Comparison of ENCODE assay signal across 13 cellular contexts in genomic region chr10:4650109-4650508, GRCh38.
A peak's percentile ranks its signal among the peaks of the same experiment; 100 is the strongest.
DNase-seq lines count a peak whose midpoint lies in the region; ATAC-seq and TF ChIP-seq lines count a peak whose summit lies in the region.
"Had no signal": no experiment of that assay in that cellular context is flagged by ENCODE, and none has a peak within 500 bp of the region (broad histone marks: within the 10 kb centered on the region; RNA-seq: fewer than 3 reads in every experiment).

No MANE protein-coding gene starts in this region.

- no peaks in the 10 kb centered on the region for H3K27me3 ChIP-seq in lung (ENCODE audit: control insufficient read depth, insufficient read depth)

- TF ChIP-seq CTCF in choroid plexus epithelial cell (conservative IDR thresholded peaks at IDR 0.05; ENCODE audit: low read depth, low read length): no peak
- no peak for TF ChIP-seq CTCF in lung (IDR thresholded peaks at IDR 0.05; ENCODE audit: control extremely low read depth, extremely low read depth)

- ATAC-seq in Right ventricle myocardium inferior (peak; percentile 57), lung (ENCODE audit: insufficient read depth, low FRiP score) (peak; percentile 47), HG03520 (IDR thresholded peaks at IDR 0.05; ENCODE audit: unreplicated experiment) (no peak), HG02938 (IDR thresholded peaks at IDR 0.05; ENCODE audit: unreplicated experiment) (no peak)
- ATAC-seq: T-cell had no signal

- H3K4me1 ChIP-seq in lung (ENCODE audit: control insufficient read depth in 2 of 2, insufficient read depth in 2 of 2, low read length in 2 of 2): peaks cover 2 to 16% of the 10 kb centered on the region in 2 donors

- intact Hi-C loops in Right ventricle myocardium inferior (cut with DNase I) (no loop called here), cardiac septum (cut with DNase I) (loop anchor here (10.0 kb wide), 1 partner anchor 1455 kb away; no protein-coding TSS in a partner anchor)

- H3K9me3 ChIP-seq in lung (ENCODE audit: control insufficient read depth in 2 of 2, insufficient read depth in 1 of 2, low read length in 1 of 2): no peaks in the 10 kb centered on the region

- H3K36me3 ChIP-seq in lung (ENCODE audit: control insufficient read depth in 2 of 2, insufficient read depth in 2 of 2, low read length in 2 of 2): no peaks in the 10 kb centered on the region

- WGBS in lung, 2 donors: 40 to 66% methylated on average over 3 of the region's 3 CpGs

- peak overlapping the region in 1 of 2 donors; percentile 70 for H3K27ac ChIP-seq in lung (ENCODE audit: low read depth in 1 of 2, low read length in 1 of 2)

- DNase-seq in Right ventricle myocardium inferior (ENCODE audit: missing footprints): no peak
- DNase-seq in cardiac septum (ENCODE audit: low spot score): no peak
- DNase-seq in choroid plexus epithelial cell (ENCODE audit: low read depth): peak; percentile 65
- DNase-seq in lung (ENCODE audit: low spot score): no peak
- DNase-seq in activated naive CD4-positive, alpha-beta T cell treated with anti-CD3 and anti-CD28 coated beads, Interleukin-2, amount 50 U/mL, for 16 hours: no peak
- no peak for DNase-seq in cortex of kidney (lab: John Stamatoyannopoulos, UW)
- DNase-seq: activated CD4-positive, alpha-beta T cell treated with anti-CD3 and anti-CD28 coated beads, Interleukin-2, amount 50 U/mL, for 48 hours; activated naive CD4-positive, alpha-beta T cell treated with anti-CD3 and anti-CD28 coated beads, Interleukin-2, amount 10 ng/mL, durations not matched to agents 7 days and 5 days; effector memory CD4-positive, alpha-beta T cell; NK-92 treated with Interleukin-12 subunit alpha and Interleukin-12 subunit beta, amount 100 ng/mL, for 24 hours; T-cell had no signal

- no peak overlapping the region for H3K4me3 ChIP-seq in choroid plexus epithelial cell (ENCODE audit: low read depth, low read length)
- H3K4me3 ChIP-seq in lung: no peak overlapping the region

Comparison
In these comparisons a context has a peak if more than half of its experiments do, and no peak if none do; other contexts are left out.
1. ATAC-seq: peak in Right ventricle myocardium inferior (single experiment) and lung (single experiment); none in HG03520 (single experiment) and HG02938 (single experiment).